In genomic region chr2:203812294-203813221, GRCh38 we compare ENCODE assay signal across 1 cellular context.
A peak's percentile ranks its signal among the peaks of the same experiment; 100 is the strongest.
TF ChIP-seq lines count a peak whose summit lies in the region.

No MANE protein-coding gene starts in this region.

TF ChIP-seq in HepG2, 621 proteins besides CTCF, POLR2A, EP300 and RAD21 (continued from another document and continues in another):
- TF ChIP-seq, protein P1, sequence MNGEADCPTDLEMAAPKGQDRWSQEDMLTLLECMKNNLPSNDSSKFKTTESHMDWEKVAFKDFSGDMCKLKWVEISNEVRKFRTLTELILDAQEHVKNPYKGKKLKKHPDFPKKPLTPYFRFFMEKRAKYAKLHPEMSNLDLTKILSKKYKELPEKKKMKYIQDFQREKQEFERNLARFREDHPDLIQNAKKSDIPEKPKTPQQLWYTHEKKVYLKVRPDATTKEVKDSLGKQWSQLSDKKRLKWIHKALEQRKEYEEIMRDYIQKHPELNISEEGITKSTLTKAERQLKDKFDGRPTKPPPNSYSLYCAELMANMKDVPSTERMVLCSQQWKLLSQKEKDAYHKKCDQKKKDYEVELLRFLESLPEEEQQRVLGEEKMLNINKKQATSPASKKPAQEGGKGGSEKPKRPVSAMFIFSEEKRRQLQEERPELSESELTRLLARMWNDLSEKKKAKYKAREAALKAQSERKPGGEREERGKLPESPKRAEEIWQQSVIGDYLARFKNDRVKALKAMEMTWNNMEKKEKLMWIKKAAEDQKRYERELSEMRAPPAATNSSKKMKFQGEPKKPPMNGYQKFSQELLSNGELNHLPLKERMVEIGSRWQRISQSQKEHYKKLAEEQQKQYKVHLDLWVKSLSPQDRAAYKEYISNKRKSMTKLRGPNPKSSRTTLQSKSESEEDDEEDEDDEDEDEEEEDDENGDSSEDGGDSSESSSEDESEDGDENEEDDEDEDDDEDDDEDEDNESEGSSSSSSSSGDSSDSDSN (CRISPR knock-in tag; IDR thresholded peaks at IDR 0.05) = no peak
- TF ChIP-seq, protein P2, sequence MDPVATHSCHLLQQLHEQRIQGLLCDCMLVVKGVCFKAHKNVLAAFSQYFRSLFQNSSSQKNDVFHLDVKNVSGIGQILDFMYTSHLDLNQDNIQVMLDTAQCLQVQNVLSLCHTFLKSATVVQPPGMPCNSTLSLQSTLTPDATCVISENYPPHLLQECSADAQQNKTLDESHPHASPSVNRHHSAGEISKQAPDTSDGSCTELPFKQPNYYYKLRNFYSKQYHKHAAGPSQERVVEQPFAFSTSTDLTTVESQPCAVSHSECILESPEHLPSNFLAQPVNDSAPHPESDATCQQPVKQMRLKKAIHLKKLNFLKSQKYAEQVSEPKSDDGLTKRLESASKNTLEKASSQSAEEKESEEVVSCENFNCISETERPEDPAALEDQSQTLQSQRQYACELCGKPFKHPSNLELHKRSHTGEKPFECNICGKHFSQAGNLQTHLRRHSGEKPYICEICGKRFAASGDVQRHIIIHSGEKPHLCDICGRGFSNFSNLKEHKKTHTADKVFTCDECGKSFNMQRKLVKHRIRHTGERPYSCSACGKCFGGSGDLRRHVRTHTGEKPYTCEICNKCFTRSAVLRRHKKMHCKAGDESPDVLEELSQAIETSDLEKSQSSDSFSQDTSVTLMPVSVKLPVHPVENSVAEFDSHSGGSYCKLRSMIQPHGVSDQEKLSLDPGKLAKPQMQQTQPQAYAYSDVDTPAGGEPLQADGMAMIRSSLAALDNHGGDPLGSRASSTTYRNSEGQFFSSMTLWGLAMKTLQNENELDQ (CRISPR knock-in tag; IDR thresholded peaks at IDR 0.05; ENCODE audit: borderline replicate concordance) = no peak
- TF ChIP-seq ZMAT3 (CRISPR knock-in tag; conservative IDR thresholded peaks at IDR 0.05) (0 out of 2 replicates have a peak, but pooled peaks have one; percentile 36), SRY (CRISPR knock-in tag; IDR thresholded peaks at IDR 0.05) (no peak), ZFP1 (CRISPR knock-in tag; IDR thresholded peaks at IDR 0.05) (peak; percentile 60; the same call in 1 of the 2 replicates), CHCHD3 (CRISPR knock-in tag; IDR thresholded peaks at IDR 0.05) (no peak), ZNF558 (CRISPR knock-in tag; IDR thresholded peaks at IDR 0.05; ENCODE audit: borderline replicate concordance) (0 out of 2 replicates have a peak, but pooled peaks have one; percentile 11), ZNF598 (CRISPR knock-in tag; IDR thresholded peaks at IDR 0.05; ENCODE audit: borderline replicate concordance) (0 out of 2 replicates have a peak, but pooled peaks have one; percentile 13), CEBPG (CRISPR knock-in tag; IDR thresholded peaks at IDR 0.05) (peak; percentile 97), ATF4 (CRISPR knock-in tag; IDR thresholded peaks at IDR 0.05) (peak in 1 of 2 experiments; percentile 58; a peak in 1 of 4 replicates), ZNF235 (CRISPR knock-in tag; IDR thresholded peaks at IDR 0.05; ENCODE audit: borderline replicate concordance) (no peak), ZNF790 (CRISPR knock-in tag; IDR thresholded peaks at IDR 0.05; ENCODE audit: borderline replicate concordance) (no peak), SIX4 (CRISPR knock-in tag; IDR thresholded peaks at IDR 0.05) (peak; percentile 32; the same call in 1 of the 2 replicates), HOXA3 (CRISPR knock-in tag; IDR thresholded peaks at IDR 0.05) (peak; percentile 58; the same call in 1 of the 2 replicates), GMEB1 (CRISPR knock-in tag; IDR thresholded peaks at IDR 0.05; ENCODE audit: borderline replicate concordance) (peak; percentile 26; the same call in 1 of the 2 replicates), CBX1 (IDR thresholded peaks at IDR 0.05; ENCODE audit: low read depth) (no peak), ZEB1 (IDR thresholded peaks at IDR 0.05; ENCODE audit: insufficient replicate concordance, low read depth) (peak; percentile 63), ZNF432 (CRISPR knock-in tag; IDR thresholded peaks at IDR 0.05; ENCODE audit: borderline replicate concordance) (no peak), PHF8 (CRISPR knock-in tag; IDR thresholded peaks at IDR 0.05) (no peak), CREM (IDR thresholded peaks at IDR 0.05) (peak; percentile 64), CREM (CRISPR knock-in tag; IDR thresholded peaks at IDR 0.05) (no peak), ONECUT2 (CRISPR knock-in tag; IDR thresholded peaks at IDR 0.05) (no peak), MIER2 (CRISPR knock-in tag; IDR thresholded peaks at IDR 0.05) (0 out of 2 replicates have a peak, but pooled peaks have one; percentile 8), SOX5 (CRISPR knock-in tag; IDR thresholded peaks at IDR 0.05; ENCODE audit: borderline replicate concordance) (peak; percentile 86), ZNF556 (CRISPR knock-in tag; IDR thresholded peaks at IDR 0.05; ENCODE audit: borderline replicate concordance) (0 out of 2 replicates have a peak, but pooled peaks have one; percentile 18), HNF4G (IDR thresholded peaks at IDR 0.05; ENCODE audit: borderline replicate concordance, low read depth, low read length) (peak; percentile 45; the same call in 1 of the 2 replicates), HNF4G (CRISPR knock-in tag; IDR thresholded peaks at IDR 0.05; ENCODE audit: borderline replicate concordance, low read depth) (no peak), KAT8 (CRISPR knock-in tag; IDR thresholded peaks at IDR 0.05) (peak; percentile 68), RCOR2 (CRISPR knock-in tag; IDR thresholded peaks at IDR 0.05) (peak; percentile 86; the same call in 1 of the 2 replicates), ZBTB38 (CRISPR knock-in tag; IDR thresholded peaks at IDR 0.05) (peak; percentile 85; the same call in 1 of the 2 replicates), BCL6 (CRISPR knock-in tag; IDR thresholded peaks at IDR 0.05) (peak; percentile 79), NFE2L2 (IDR thresholded peaks at IDR 0.05; ENCODE audit: low read length) (no peak), TEAD3 (CRISPR knock-in tag; optimal IDR thresholded peaks at IDR 0.05; ENCODE audit: borderline replicate concordance) (peak; percentile 33), ZNF180 (CRISPR knock-in tag; IDR thresholded peaks at IDR 0.05; ENCODE audit: borderline replicate concordance, low read depth) (no peak), ARNT (IDR thresholded peaks at IDR 0.05) (no peak), MLXIP (CRISPR knock-in tag; IDR thresholded peaks at IDR 0.05; ENCODE audit: borderline replicate concordance) (0 out of 2 replicates have a peak, but pooled peaks have one; percentile 15), TCF7 (IDR thresholded peaks at IDR 0.05; ENCODE audit: low read depth) (peak; percentile 39; the same call in 1 of the 2 replicates), RARA (CRISPR knock-in tag; IDR thresholded peaks at IDR 0.05) (peak; percentile 49; the same call in 1 of the 2 replicates), HOMEZ (CRISPR knock-in tag; IDR thresholded peaks at IDR 0.05; ENCODE audit: low read depth) (peak; percentile 88), SMAD9 (CRISPR knock-in tag; IDR thresholded peaks at IDR 0.05) (no peak), ZNF317 (CRISPR knock-in tag; IDR thresholded peaks at IDR 0.05) (peak; percentile 52; the same call in 1 of the 2 replicates), ZNF792 (CRISPR knock-in tag; IDR thresholded peaks at IDR 0.05) (0 out of 2 replicates have a peak, but pooled peaks have one; percentile 38), GLI4 (CRISPR knock-in tag; IDR thresholded peaks at IDR 0.05; ENCODE audit: borderline replicate concordance) (0 out of 2 replicates have a peak, but pooled peaks have one; percentile 12), ZNF296 (CRISPR knock-in tag; conservative IDR thresholded peaks at IDR 0.05) (no peak), ZNF468 (CRISPR knock-in tag; IDR thresholded peaks at IDR 0.05) (no peak), POGZ (CRISPR knock-in tag; IDR thresholded peaks at IDR 0.05) (peak; percentile 59; the same call in 1 of the 2 replicates)
- TF ChIP-seq, protein P3, sequence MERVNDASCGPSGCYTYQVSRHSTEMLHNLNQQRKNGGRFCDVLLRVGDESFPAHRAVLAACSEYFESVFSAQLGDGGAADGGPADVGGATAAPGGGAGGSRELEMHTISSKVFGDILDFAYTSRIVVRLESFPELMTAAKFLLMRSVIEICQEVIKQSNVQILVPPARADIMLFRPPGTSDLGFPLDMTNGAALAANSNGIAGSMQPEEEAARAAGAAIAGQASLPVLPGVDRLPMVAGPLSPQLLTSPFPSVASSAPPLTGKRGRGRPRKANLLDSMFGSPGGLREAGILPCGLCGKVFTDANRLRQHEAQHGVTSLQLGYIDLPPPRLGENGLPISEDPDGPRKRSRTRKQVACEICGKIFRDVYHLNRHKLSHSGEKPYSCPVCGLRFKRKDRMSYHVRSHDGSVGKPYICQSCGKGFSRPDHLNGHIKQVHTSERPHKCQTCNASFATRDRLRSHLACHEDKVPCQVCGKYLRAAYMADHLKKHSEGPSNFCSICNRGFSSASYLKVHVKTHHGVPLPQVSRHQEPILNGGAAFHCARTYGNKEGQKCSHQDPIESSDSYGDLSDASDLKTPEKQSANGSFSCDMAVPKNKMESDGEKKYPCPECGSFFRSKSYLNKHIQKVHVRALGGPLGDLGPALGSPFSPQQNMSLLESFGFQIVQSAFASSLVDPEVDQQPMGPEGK (CRISPR knock-in tag; IDR thresholded peaks at IDR 0.05) = 0 out of 2 replicates have a peak, but pooled peaks have one; percentile 18
- TF ChIP-seq, protein P4, sequence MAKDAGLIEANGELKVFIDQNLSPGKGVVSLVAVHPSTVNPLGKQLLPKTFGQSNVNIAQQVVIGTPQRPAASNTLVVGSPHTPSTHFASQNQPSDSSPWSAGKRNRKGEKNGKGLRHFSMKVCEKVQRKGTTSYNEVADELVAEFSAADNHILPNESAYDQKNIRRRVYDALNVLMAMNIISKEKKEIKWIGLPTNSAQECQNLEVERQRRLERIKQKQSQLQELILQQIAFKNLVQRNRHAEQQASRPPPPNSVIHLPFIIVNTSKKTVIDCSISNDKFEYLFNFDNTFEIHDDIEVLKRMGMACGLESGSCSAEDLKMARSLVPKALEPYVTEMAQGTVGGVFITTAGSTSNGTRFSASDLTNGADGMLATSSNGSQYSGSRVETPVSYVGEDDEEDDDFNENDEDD (CRISPR knock-in tag; IDR thresholded peaks at IDR 0.05; ENCODE audit: borderline replicate concordance) = no peak
- TF ChIP-seq, protein P5, sequence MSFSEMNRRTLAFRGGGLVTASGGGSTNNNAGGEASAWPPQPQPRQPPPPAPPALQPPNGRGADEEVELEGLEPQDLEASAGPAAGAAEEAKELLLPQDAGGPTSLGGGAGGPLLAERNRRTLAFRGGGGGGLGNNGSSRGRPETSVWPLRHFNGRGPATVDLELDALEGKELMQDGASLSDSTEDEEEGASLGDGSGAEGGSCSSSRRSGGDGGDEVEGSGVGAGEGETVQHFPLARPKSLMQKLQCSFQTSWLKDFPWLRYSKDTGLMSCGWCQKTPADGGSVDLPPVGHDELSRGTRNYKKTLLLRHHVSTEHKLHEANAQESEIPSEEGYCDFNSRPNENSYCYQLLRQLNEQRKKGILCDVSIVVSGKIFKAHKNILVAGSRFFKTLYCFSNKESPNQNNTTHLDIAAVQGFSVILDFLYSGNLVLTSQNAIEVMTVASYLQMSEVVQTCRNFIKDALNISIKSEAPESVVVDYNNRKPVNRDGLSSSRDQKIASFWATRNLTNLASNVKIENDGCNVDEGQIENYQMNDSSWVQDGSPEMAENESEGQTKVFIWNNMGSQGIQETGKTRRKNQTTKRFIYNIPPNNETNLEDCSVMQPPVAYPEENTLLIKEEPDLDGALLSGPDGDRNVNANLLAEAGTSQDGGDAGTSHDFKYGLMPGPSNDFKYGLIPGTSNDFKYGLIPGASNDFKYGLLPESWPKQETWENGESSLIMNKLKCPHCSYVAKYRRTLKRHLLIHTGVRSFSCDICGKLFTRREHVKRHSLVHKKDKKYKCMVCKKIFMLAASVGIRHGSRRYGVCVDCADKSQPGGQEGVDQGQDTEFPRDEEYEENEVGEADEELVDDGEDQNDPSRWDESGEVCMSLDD (CRISPR knock-in tag; IDR thresholded peaks at IDR 0.05; ENCODE audit: borderline replicate concordance) = no peak
